In the genomic region with DNA sequence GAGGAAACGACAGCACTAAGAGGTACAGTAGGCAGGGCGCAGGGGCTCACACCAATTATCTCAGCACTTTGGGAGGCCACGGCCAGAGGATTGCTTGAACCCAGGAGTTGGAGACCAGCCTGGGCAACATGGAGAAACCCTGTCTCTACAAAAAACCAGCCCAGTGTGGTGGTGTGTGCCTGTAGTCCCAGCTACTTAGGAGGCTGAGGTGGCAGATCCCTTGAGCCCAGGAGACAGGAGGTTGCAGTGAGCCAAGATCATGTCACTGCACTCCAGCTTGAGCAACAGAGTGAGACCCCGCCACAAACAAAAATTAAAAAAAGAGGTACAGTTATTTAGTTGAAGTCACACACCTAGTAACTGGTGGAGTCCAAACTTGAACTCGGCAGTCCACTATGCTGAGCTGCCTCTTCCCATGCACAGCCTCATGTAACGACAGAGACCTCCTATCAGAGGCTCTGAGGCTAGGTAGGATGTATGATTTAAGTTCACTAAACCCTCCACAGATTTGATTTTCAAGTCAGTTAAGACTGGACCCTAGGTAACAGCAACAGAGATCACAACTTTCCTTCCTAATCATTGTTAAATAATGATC, we compare ENCODE assay signal across 15 cellular contexts. TPM values are rescaled to one million over a fixed set of nuclear protein-coding genes. Genes with fewer than 3 reads are reported as not detected.
DNase-seq lines count a peak whose midpoint lies in the region; ATAC-seq and TF ChIP-seq lines count a peak whose summit lies in the region.
"Had no signal": no experiment of that assay in that cellular context is flagged by ENCODE, and none has a peak within 500 bp of the region (broad histone marks: within the 10 kb centered on the region; RNA-seq: fewer than 3 reads in every experiment).

No MANE protein-coding gene starts in this region.

- CTCF ChIA-PET in CD8-positive, alpha-beta memory T cell (lab: Charles Lee) = interaction anchor here (0.7 to 6.2 kb wide), 12 partner anchors 9 to 114 kb away, joined by 3 to 56 read pairs (median 3); partner anchors contain the start of gene DNAH7
- CTCF ChIA-PET in activated CD4-positive, alpha-beta memory T cell treated with anti-CD3 and anti-CD28 coated beads for 36 hours (lab: Charles Lee) = interaction anchor here (0.9 to 6.1 kb wide), 6 partner anchors 12 to 114 kb away, joined by 3 to 50 read pairs (median 4); no protein-coding TSS in a partner anchor
- CTCF ChIA-PET in naive thymus-derived CD4-positive, alpha-beta T cell (lab: Charles Lee) = interaction anchor here (0.6 to 6.1 kb wide), 13 partner anchors 13 to 823 kb away, joined by 3 to 63 read pairs (median 4); no protein-coding TSS in a partner anchor

- H2BK5ac ChIP-seq in H9 (ENCODE audit: insufficient read length, low read length) = no peak overlapping the region

- H2AK5ac ChIP-seq in H9 (ENCODE audit: insufficient read length, low read length) = no peak overlapping the region

- intact Hi-C loops in activated CD4-positive, alpha-beta memory T cell treated with anti-CD3 and anti-CD28 coated beads for 36 hours (cut with micrococcal nuclease) = loop anchor here (5.0 to 10.0 kb wide), 3 partner anchors 630 to 1145 kb away; no protein-coding TSS in a partner anchor
- intact Hi-C loops in naive thymus-derived CD4-positive, alpha-beta T cell (cut with micrococcal nuclease) = loop anchor here (2.0 to 5.0 kb wide), 3 partner anchors 290 to 605 kb away; partner anchors contain the start of gene SLC39A10 (in 1 of the 2)
- intact Hi-C loops in left cardiac atrium (cut with DNase I) = loop anchor here in 1 of 2 donors (10.0 kb wide), 1 partner anchor 88 kb away; no protein-coding TSS in a partner anchor

- no peaks in the 10 kb centered on the region for H3K27me3 ChIP-seq in CD8-positive, alpha-beta memory T cell (ENCODE audit: insufficient read depth, low read length, poor library complexity, severe bottlenecking)
- H3K27me3 ChIP-seq in H9 (ENCODE audit: insufficient read depth, low read length) = no peaks in the 10 kb centered on the region
- H3K27me3 ChIP-seq in naive thymus-derived CD4-positive, alpha-beta T cell (ENCODE audit: control insufficient read depth in 2 of 2, insufficient read depth in 2 of 2, low read length in 2 of 2) = no peaks in the 10 kb centered on the region
- H3K27me3 ChIP-seq: vagina had no signal

- peaks cover 0 to 4% of the 10 kb centered on the region in 2 donors for H3K27me3 Mint-ChIP-seq in CD8-positive, alpha-beta memory T cell
- no peaks in the 10 kb centered on the region for H3K27me3 Mint-ChIP-seq in H9 (ENCODE audit: low read depth)
- H3K27me3 Mint-ChIP-seq in activated CD4-positive, alpha-beta memory T cell treated with anti-CD3 and anti-CD28 coated beads for 36 hours = no peaks in the 10 kb centered on the region
- H3K27me3 Mint-ChIP-seq in naive thymus-derived CD4-positive, alpha-beta T cell = no peaks in the 10 kb centered on the region

- no peak overlapping the region for H3K14ac ChIP-seq in H9 (ENCODE audit: insufficient read depth, low read length)

- peaks cover 29% of the 10 kb centered on the region for H3K36me3 ChIP-seq in CD8-positive, alpha-beta memory T cell (ENCODE audit: insufficient read depth, low read length)
- H3K36me3 ChIP-seq in naive thymus-derived CD4-positive, alpha-beta T cell (ENCODE audit: control insufficient read depth in 2 of 3, insufficient read depth in 3 of 3, low read length in 3 of 3) = peaks cover 4 to 18% (median 17%) of the 10 kb centered on the region in 3 experiments
- H3K36me3 ChIP-seq: vagina had no signal

- peak overlapping the region; percentile 71 for H3K27ac ChIP-seq in CD8-positive, alpha-beta memory T cell (ENCODE audit: low read depth, low read length)
- no peak overlapping the region for H3K27ac ChIP-seq in H9 (ENCODE audit: insufficient read length, low read depth, low read length)
- H3K27ac ChIP-seq in naive thymus-derived CD4-positive, alpha-beta T cell (ENCODE audit: low read depth, low read length) = peak overlapping the region; percentile 94
- H3K27ac ChIP-seq: vagina had no signal

- no peak for DNase-seq in CD8-positive, alpha-beta memory T cell
- no peak for DNase-seq in H9
- no peak for DNase-seq in activated CD4-positive, alpha-beta memory T cell treated with anti-CD3 and anti-CD28 coated beads for 36 hours
- no peak for DNase-seq in naive thymus-derived CD4-positive, alpha-beta T cell
- no peak for DNase-seq in SKM-1 treated with dmso at 0.1 percent for 144 hours (lab: John Stamatoyannopoulos, UW; ENCODE audit: unreplicated experiment)
- no peak for DNase-seq in stimulated activated CD4-positive, alpha-beta T cell treated with anti-CD3 and anti-CD28 coated beads, Interleukin-2, amount 100 ng/mL, for 24 hours
- no peak for DNase-seq in left cardiac atrium
- DNase-seq in stimulated activated CD4-positive, alpha-beta T cell treated with anti-CD3 and anti-CD28 coated beads, Interleukin-4, amount 100 ng/mL, for 24 hours = no peak
- DNase-seq: erythroblast, mucosa of descending colon, NCI-H1436, NCI-H82, SW 1271 had no signal

- no peak overlapping the region for H3K4ac ChIP-seq in H9 (ENCODE audit: low read depth, low read length)

- no peak overlapping the region for H2BK12ac ChIP-seq in H9 (ENCODE audit: insufficient read length, low read depth, low read length)

- ATAC-seq in naive thymus-derived CD4-positive, alpha-beta T cell = peak; percentile 6
- ATAC-seq in left cardiac atrium = no peak
- ATAC-seq: mucosa of descending colon, sciatic nerve had no signal

- no peak overlapping the region for H3K56ac ChIP-seq in H9 (ENCODE audit: insufficient read length, low read depth, low read length)

- peaks cover 17 to 75% (median 25%) of the 10 kb centered on the region in 3 donors for H3K36me3 Mint-ChIP-seq in CD8-positive, alpha-beta memory T cell
- H3K36me3 Mint-ChIP-seq in H9 (ENCODE audit: insufficient read depth in 1 of 3, low read depth in 3 of 3) = peaks cover 4 to 15% (median 9%) of the 10 kb centered on the region in 3 experiments; a peak in 4 of 7 replicates
- H3K36me3 Mint-ChIP-seq in activated CD4-positive, alpha-beta memory T cell treated with anti-CD3 and anti-CD28 coated beads for 36 hours = peaks cover 76% of the 10 kb centered on the region
- H3K36me3 Mint-ChIP-seq in naive thymus-derived CD4-positive, alpha-beta T cell = peaks cover 13 to 68% (median 44%) of the 10 kb centered on the region in 5 donors

- H3K4me2 ChIP-seq in H9 (ENCODE audit: insufficient read depth, insufficient read length, low read length) = no peak overlapping the region

- H3K4me3 Mint-ChIP-seq in CD8-positive, alpha-beta memory T cell = peak overlapping the region; percentile 72 to 96 (median 79)
- no peak overlapping the region for H3K4me3 Mint-ChIP-seq in H9
- peak overlapping the region; percentile 72 for H3K4me3 Mint-ChIP-seq in activated CD4-positive, alpha-beta memory T cell treated with anti-CD3 and anti-CD28 coated beads for 36 hours
- peak overlapping the region; percentile 78 to 98 (median 88) for H3K4me3 Mint-ChIP-seq in naive thymus-derived CD4-positive, alpha-beta T cell

- no peak for TF ChIP-seq CTCF in H9 (conservative IDR thresholded peaks at IDR 0.05)

- H3K4me3 ChIP-seq in CD8-positive, alpha-beta memory T cell (ENCODE audit: low read length) = peak overlapping the region; percentile 63
- peak overlapping the region; percentile 62 for H3K4me3 ChIP-seq in naive thymus-derived CD4-positive, alpha-beta T cell (ENCODE audit: low read length)
- H3K4me3 ChIP-seq: mucosa of descending colon, vagina had no signal

- H2AFZ ChIP-seq in H9 (ENCODE audit: low read length) = no peak overlapping the region

- H4K8ac ChIP-seq in H9 (replicated peaks; ENCODE audit: insufficient read length, low read depth, low read length) = no peak overlapping the region

- H4K20me1 ChIP-seq in H9 (ENCODE audit: control insufficient read depth, insufficient read depth, insufficient read length) = no peaks in the 10 kb centered on the region

- no peak overlapping the region for H3T11ph ChIP-seq in H9 (ENCODE audit: low read length)

- peak overlapping the region; percentile 87 to 99 (median 96) for H3K27ac Mint-ChIP-seq in CD8-positive, alpha-beta memory T cell
- peak overlapping the region in 2 of 3 experiments; percentile 37 to 80; a peak in 3 of 7 replicates for H3K27ac Mint-ChIP-seq in H9
- H3K27ac Mint-ChIP-seq in activated CD4-positive, alpha-beta memory T cell treated with anti-CD3 and anti-CD28 coated beads for 36 hours = peak overlapping the region; percentile 96
- H3K27ac Mint-ChIP-seq in naive thymus-derived CD4-positive, alpha-beta T cell = peak overlapping the region; percentile 84 to 98 (median 95)

- H3K4me1 Mint-ChIP-seq in CD8-positive, alpha-beta memory T cell = peaks cover 70 to 92% (median 90%) of the 10 kb centered on the region in 3 donors
- peaks cover 26 to 29% of the 10 kb centered on the region in 2 experiments for H3K4me1 Mint-ChIP-seq in H9
- peaks cover 68% of the 10 kb centered on the region for H3K4me1 Mint-ChIP-seq in activated CD4-positive, alpha-beta memory T cell treated with anti-CD3 and anti-CD28 coated beads for 36 hours (ENCODE audit: low read depth)
- peaks cover 43 to 75% (median 54%) of the 10 kb centered on the region in 7 donors for H3K4me1 Mint-ChIP-seq in naive thymus-derived CD4-positive, alpha-beta T cell

- no peaks in the 10 kb centered on the region for H3K9me3 Mint-ChIP-seq in CD8-positive, alpha-beta memory T cell
- no peaks in the 10 kb centered on the region for H3K9me3 Mint-ChIP-seq in H9
- H3K9me3 Mint-ChIP-seq in activated CD4-positive, alpha-beta memory T cell treated with anti-CD3 and anti-CD28 coated beads for 36 hours = no peaks in the 10 kb centered on the region
- H3K9me3 Mint-ChIP-seq in naive thymus-derived CD4-positive, alpha-beta T cell = peaks cover 0 to 4% (median 0%) of the 10 kb centered on the region in 11 donors

- no peaks in the 10 kb centered on the region for H3K9me3 ChIP-seq in CD8-positive, alpha-beta memory T cell (ENCODE audit: low read length)
- H3K9me3 ChIP-seq in H9 (ENCODE audit: control insufficient read depth, low read depth, low read length) = no peaks in the 10 kb centered on the region
- no peaks in the 10 kb centered on the region for H3K9me3 ChIP-seq in naive thymus-derived CD4-positive, alpha-beta T cell (ENCODE audit: control insufficient read depth in 2 of 3, low read length in 3 of 3)
- H3K9me3 ChIP-seq: mucosa of descending colon, vagina had no signal

- H3K23me2 ChIP-seq in H9 (ENCODE audit: insufficient read length, low read depth, low read length, poor library complexity, severe bottlenecking) = no peaks in the 10 kb centered on the region

- H3K79me2 ChIP-seq in H9 (ENCODE audit: insufficient read depth, low read length) = peaks cover 1% of the 10 kb centered on the region; the same call in 1 of the 2 replicates

- no peak overlapping the region for H2BK120ac ChIP-seq in H9 (ENCODE audit: low read depth, low read length, poor library complexity, severe bottlenecking)

- no peak overlapping the region for H4K91ac ChIP-seq in H9 (ENCODE audit: insufficient read length, low read depth, low read length)

- H2BK20ac ChIP-seq in H9 (ENCODE audit: low read depth, low read length, poor library complexity, severe bottlenecking) = no peak overlapping the region

- peaks cover 76% of the 10 kb centered on the region for H3K4me1 ChIP-seq in CD8-positive, alpha-beta memory T cell (ENCODE audit: insufficient read depth, low read length)
- peaks cover 3% of the 10 kb centered on the region; the same call in 1 of the 2 replicates for H3K4me1 ChIP-seq in H9 (ENCODE audit: insufficient read depth, low read length)
- H3K4me1 ChIP-seq in naive thymus-derived CD4-positive, alpha-beta T cell (ENCODE audit: control insufficient read depth in 2 of 2, insufficient read depth in 2 of 2, low read length in 2 of 2) = peaks cover 32 to 54% of the 10 kb centered on the region in 2 donors

- WGBS in H9 (ENCODE audit: extremely low coverage, insufficient read length, low lambda C conversion rate) = no CpG with 5 or more reads among the region's 6 CpGs

- H3K23ac ChIP-seq in H9 (ENCODE audit: insufficient read length, low read depth, low read length) = no peak overlapping the region

- H3K79me1 ChIP-seq in H9 (ENCODE audit: insufficient read depth, low read depth, low read length, poor library complexity, severe bottlenecking) = no peaks in the 10 kb centered on the region

- POLR2A ChIA-PET in CD8-positive, alpha-beta memory T cell (lab: Charles Lee) = interaction anchor here (0.6 to 2.7 kb wide), 10 partner anchors 9 to 506 kb away, joined by 3 to 8 read pairs (median 4); partner anchors contain the start of genes DNAH7, SLC39A10 and STK17B
- POLR2A ChIA-PET in activated CD4-positive, alpha-beta memory T cell treated with anti-CD3 and anti-CD28 coated beads for 36 hours (lab: Charles Lee) = interaction anchor here (0.7 to 7.2 kb wide), 4 partner anchors 8 to 127 kb away, joined by 3 to 67 read pairs (median 27); partner anchors contain the start of gene STK17B
- POLR2A ChIA-PET in naive thymus-derived CD4-positive, alpha-beta T cell (lab: Charles Lee) = interaction anchor here (0.6 to 7.9 kb wide), 23 partner anchors 8 to 127 kb away, joined by 3 to 98 read pairs (median 12); partner anchors contain the start of gene STK17B

- no peak overlapping the region for H2BK15ac ChIP-seq in H9 (ENCODE audit: low read depth, low read length)

- no peak overlapping the region for H4K5ac ChIP-seq in H9 (ENCODE audit: insufficient read length, low read depth, low read length)

- H3K9ac ChIP-seq in H9 (ENCODE audit: extremely low read depth, insufficient read length, low read length) = no peak overlapping the region

- no peak overlapping the region for H3K18ac ChIP-seq in H9 (ENCODE audit: insufficient read length, low read depth, low read length)

RNA-seq across cellular contexts. Expression of gene STK17B, which starts 8.7 kb away (rescaled TPM):
- 100 to 1,000 TPM; 121 to 130 TPM for total RNA-seq in CD8-positive, alpha-beta memory T cell
- polyA plus RNA-seq in CD8-positive, alpha-beta memory T cell = 54.6 TPM
- 6.1 and 6.3 TPM in 2 replicates for total RNA-seq in H9 (2021)
- 100 to 1,000 TPM; 175 to 176 TPM for total RNA-seq in activated CD4-positive, alpha-beta memory T cell treated with anti-CD3 and anti-CD28 coated beads for 36 hours
- 100 to 1,000 TPM; 274 to 513 (median 338) TPM for total RNA-seq in naive thymus-derived CD4-positive, alpha-beta T cell
- polyA plus RNA-seq in naive thymus-derived CD4-positive, alpha-beta T cell = 100 to 1,000 TPM in 1 of 2 donors, 10 to 100 TPM in 1; 66.0 to 149 TPM
- 10 to 100 TPM; 11.2 to 11.5 TPM for total RNA-seq in left cardiac atrium

Comparison
In these comparisons a context has a peak if more than half of its experiments do, and no peak if none do; other contexts are left out.
1. H3K4me3 Mint-ChIP-seq: peak in CD8-positive, alpha-beta memory T cell (7 of 7), activated CD4-positive, alpha-beta memory T cell treated with anti-CD3 and anti-CD28 coated beads for 36 hours (single experiment) and naive thymus-derived CD4-positive, alpha-beta T cell (10 of 10); none in H9 (0 of 2).
2. RNA of gene STK17B, which starts 8.7 kb away (total RNA-seq): 274 to 513 TPM in naive thymus-derived CD4-positive, alpha-beta T cell, 175 to 176 TPM in activated CD4-positive, alpha-beta memory T cell treated with anti-CD3 and anti-CD28 coated beads for 36 hours and 121 to 130 TPM in CD8-positive, alpha-beta memory T cell; 11.2 to 11.5 TPM in left cardiac atrium and 6.1 to 6.3 TPM in H9; every median in the first group is over 4 times any median in the second.
3. Peak in every context shown above with its lines, with median percentiles within 50 percentile points of each other: H3K27ac Mint-ChIP-seq.